Comparison of ENCODE assay signal across 11 cellular contexts in genomic region chrX:65695849-65696248, GRCh38. TPM values are rescaled to one million over a fixed set of nuclear protein-coding genes. Genes with fewer than 3 reads are reported as not detected.
DNase-seq lines count a peak whose midpoint lies in the region; ATAC-seq and TF ChIP-seq lines count a peak whose summit lies in the region.
"Had no signal": no experiment of that assay in that cellular context is flagged by ENCODE, and none has a peak within 500 bp of the region (broad histone marks: within the 10 kb centered on the region; RNA-seq: fewer than 3 reads in every experiment).

No MANE protein-coding gene starts in this region.

- no peak for TF ChIP-seq CTCF in vagina (IDR thresholded peaks at IDR 0.05)

- no peaks in the 10 kb centered on the region for H3K27me3 ChIP-seq in vagina
- H3K27me3 ChIP-seq: SJSA1 had no signal

- no peak for DNase-seq in stimulated activated naive CD8-positive, alpha-beta T cell treated with anti-CD3 and anti-CD28 coated beads, Interleukin-15, Interleukin-2, amounts not matched to agents 100 U/mL and 50 U/mL, for 24 hours
- DNase-seq in memory B cell (ENCODE audit: low spot score in 2 of 2), result no peak
- no peak for DNase-seq in vagina (ENCODE audit: extremely low spot score in 2 of 2)
- DNase-seq in medulla oblongata (ENCODE audit: extremely low spot score), result no peak
- no peak for DNase-seq in NCI-H1694 treated with DMSO at 0.1 percent for 48 hours (lab: John Stamatoyannopoulos, UW)
- DNase-seq: hippocampal formation, NCI-H226 had no signal

- peak overlapping the region; percentile 94 for H3K27ac Mint-ChIP-seq in stimulated activated naive CD8-positive, alpha-beta T cell treated with anti-CD3 and anti-CD28 coated beads, Interleukin-15, Interleukin-2, amounts not matched to agents 100 ng/mL and 50 ng/mL, for 24 hours
- peak overlapping the region; percentile 82 for H3K27ac Mint-ChIP-seq in activated T-helper 17 cell treated with anti-CD3 and anti-CD28 coated beads, Interleukin-2, amount 50 U/mL, for 72 hours
- H3K27ac Mint-ChIP-seq in memory B cell, result peak overlapping the region; percentile 96

- no peak for TF ChIP-seq POLR2A in vagina (IDR thresholded peaks at IDR 0.05)

- H3K9me3 Mint-ChIP-seq in stimulated activated naive CD8-positive, alpha-beta T cell treated with anti-CD3 and anti-CD28 coated beads, Interleukin-15, Interleukin-2, amounts not matched to agents 100 ng/mL and 50 ng/mL, for 24 hours, result no peaks in the 10 kb centered on the region
- no peaks in the 10 kb centered on the region for H3K9me3 Mint-ChIP-seq in activated T-helper 17 cell treated with anti-CD3 and anti-CD28 coated beads, Interleukin-2, amount 50 U/mL, for 72 hours
- H3K9me3 Mint-ChIP-seq in memory B cell, result no peaks in the 10 kb centered on the region

- no peaks in the 10 kb centered on the region for H3K36me3 ChIP-seq in vagina

- peaks cover 68% of the 10 kb centered on the region for H3K4me1 ChIP-seq in vagina

- H3K4me1 Mint-ChIP-seq in stimulated activated naive CD8-positive, alpha-beta T cell treated with anti-CD3 and anti-CD28 coated beads, Interleukin-15, Interleukin-2, amounts not matched to agents 100 ng/mL and 50 ng/mL, for 24 hours (ENCODE audit: low read depth), result peaks cover 97% of the 10 kb centered on the region
- H3K4me1 Mint-ChIP-seq in activated T-helper 17 cell treated with anti-CD3 and anti-CD28 coated beads, Interleukin-2, amount 50 U/mL, for 72 hours, result peaks cover 36% of the 10 kb centered on the region
- H3K4me1 Mint-ChIP-seq in memory B cell, result peaks cover 50% of the 10 kb centered on the region

- no peak for ATAC-seq in stimulated activated naive CD8-positive, alpha-beta T cell treated with anti-CD3 and anti-CD28 coated beads, Interleukin-15, Interleukin-2, amounts not matched to agents 100 U/mL and 50 U/mL, for 24 hours
- ATAC-seq in activated T-helper 17 cell treated with anti-CD3 and anti-CD28 coated beads, Interleukin-2, amount 50 U/mL, for 72 hours (replicated peaks), result no peak
- ATAC-seq in memory B cell (ENCODE audit: low read depth) (no peak), GM21526 (IDR thresholded peaks at IDR 0.05; ENCODE audit: low FRiP score, unreplicated experiment) (no peak)

- peak overlapping the region; percentile 78 for H3K4me3 Mint-ChIP-seq in stimulated activated naive CD8-positive, alpha-beta T cell treated with anti-CD3 and anti-CD28 coated beads, Interleukin-15, Interleukin-2, amounts not matched to agents 100 ng/mL and 50 ng/mL, for 24 hours
- peak overlapping the region; percentile 72 for H3K4me3 Mint-ChIP-seq in activated T-helper 17 cell treated with anti-CD3 and anti-CD28 coated beads, Interleukin-2, amount 50 U/mL, for 72 hours
- peak overlapping the region; percentile 62 for H3K4me3 Mint-ChIP-seq in memory B cell

- intact Hi-C loops in vagina (cut with DNase I), result no loop called here

- peak overlapping the region; percentile 45 for H3K27ac ChIP-seq in vagina
- H3K27ac ChIP-seq: SJSA1 had no signal

- no peaks in the 10 kb centered on the region for H3K27me3 Mint-ChIP-seq in stimulated activated naive CD8-positive, alpha-beta T cell treated with anti-CD3 and anti-CD28 coated beads, Interleukin-15, Interleukin-2, amounts not matched to agents 100 ng/mL and 50 ng/mL, for 24 hours
- no peaks in the 10 kb centered on the region for H3K27me3 Mint-ChIP-seq in activated T-helper 17 cell treated with anti-CD3 and anti-CD28 coated beads, Interleukin-2, amount 50 U/mL, for 72 hours
- H3K27me3 Mint-ChIP-seq in memory B cell, result no peaks in the 10 kb centered on the region

- H3K36me3 Mint-ChIP-seq in stimulated activated naive CD8-positive, alpha-beta T cell treated with anti-CD3 and anti-CD28 coated beads, Interleukin-15, Interleukin-2, amounts not matched to agents 100 ng/mL and 50 ng/mL, for 24 hours (ENCODE audit: low read depth), result peaks cover 37% of the 10 kb centered on the region
- H3K36me3 Mint-ChIP-seq in activated T-helper 17 cell treated with anti-CD3 and anti-CD28 coated beads, Interleukin-2, amount 50 U/mL, for 72 hours (ENCODE audit: low read depth), result peaks cover 99% of the 10 kb centered on the region
- peaks cover 8% of the 10 kb centered on the region for H3K36me3 Mint-ChIP-seq in memory B cell

- no peak overlapping the region for H3K4me3 ChIP-seq in vagina
- H3K4me3 ChIP-seq: SJSA1 had no signal

- H3K9me3 ChIP-seq in vagina, result no peaks in the 10 kb centered on the region
- H3K9me3 ChIP-seq: SJSA1 had no signal

RNA-seq across cellular contexts. Expression of gene MSN, which starts 28.4 kb away (rescaled TPM):
- total RNA-seq in activated T-helper 17 cell treated with anti-CD3 and anti-CD28 coated beads, Interleukin-2, amount 50 U/mL, for 72 hours, result 100 to 1,000 TPM; 436 to 440 TPM
- 192 TPM for total RNA-seq in vagina
